ENCODE assay signal across 20 cellular contexts in the genomic region with DNA sequence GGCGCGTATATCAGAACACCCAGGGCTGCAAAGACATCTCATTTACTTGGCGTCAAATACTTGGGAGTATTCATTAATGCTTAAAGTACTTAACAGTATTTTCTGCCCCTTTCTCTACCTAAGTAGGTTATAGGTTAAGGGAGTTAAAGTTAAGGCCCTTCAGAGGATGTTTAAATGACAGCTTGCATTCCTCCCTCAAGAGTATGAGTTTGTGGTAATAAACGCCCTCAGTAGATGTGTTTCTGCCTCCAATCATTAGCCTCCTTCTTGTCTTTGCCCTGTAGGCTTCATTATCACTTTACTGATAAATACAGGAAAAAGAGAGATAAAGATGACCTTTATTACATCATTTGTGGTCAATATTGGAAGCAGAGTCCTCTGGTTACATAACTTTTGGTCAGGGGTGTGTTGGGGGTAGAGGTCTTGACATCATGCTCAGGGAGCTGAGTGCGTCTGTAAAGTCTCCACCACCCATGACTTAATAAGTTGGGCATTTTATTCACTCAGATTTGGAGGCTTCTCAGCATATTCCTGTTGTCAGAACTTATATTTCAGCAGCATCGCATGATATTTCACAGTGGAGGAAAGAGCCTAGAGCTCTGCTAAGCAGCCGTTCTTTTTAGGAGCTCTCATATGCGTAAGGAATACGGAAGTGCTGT.
"Had no signal": no experiment of that assay in that cellular context is flagged by ENCODE, and none has a peak within 500 bp of the region (broad histone marks: within the 10 kb centered on the region; RNA-seq: fewer than 3 reads in every experiment).

No MANE protein-coding gene starts in this region.

- FAIRE-seq: islet of Langerhans had no signal

- ATAC-seq: activated CD8-positive, alpha-beta T cell treated with anti-CD3 and anti-CD28 coated beads, Interleukin-2, amount 10 ng/mL, durations not matched to agents 7 days and 5 days; activated naive CD8-positive, alpha-beta T cell treated with anti-CD3 and anti-CD28 coated beads, Interleukin-2, amount 50 U/mL, for 24 hours; left colon had no signal

- H3K4me1 Mint-ChIP-seq: activated CD4-positive, alpha-beta T cell treated with anti-CD3 and anti-CD28 coated beads, Interleukin-2, amount 10 ng/mL, durations not matched to agents 7 days and 5 days; activated naive CD8-positive, alpha-beta T cell treated with anti-CD3 and anti-CD28 coated beads, Interleukin-2, amount 50 U/mL, for 24 hours; nephron progenitor cell had no signal

- H3K27ac Mint-ChIP-seq: activated CD4-positive, alpha-beta T cell treated with anti-CD3 and anti-CD28 coated beads, Interleukin-2, amount 10 ng/mL, durations not matched to agents 7 days and 5 days; activated CD8-positive, alpha-beta T cell treated with anti-CD3 and anti-CD28 coated beads, Interleukin-2, amount 10 ng/mL, durations not matched to agents 7 days and 5 days; activated naive CD8-positive, alpha-beta T cell treated with anti-CD3 and anti-CD28 coated beads, Interleukin-2, amount 50 U/mL, for 24 hours; activated T-cell treated with anti-CD3 and anti-CD28 coated beads, Interleukin-2, amount 50 U/mL, for 24 hours; activated T-helper 2 cell treated with anti-CD3 and anti-CD28 coated beads, Interferon-gamma antibody, Interleukin-2, Interleukin-4, amounts not matched to agents 10 μg/mL and 5 μg/mL and 100 μg/mL, durations not matched to agents 14 hours and 24 hours and 36 hours; nephron progenitor cell; T-helper 1 cell treated with Interleukin-12 subunit alpha and Interleukin-12 subunit beta and Interleukin-4 antibody, amounts not matched to agents 30 μg/mL and 1 μg/mL, for 36 hours had no signal

- H3K27me3 Mint-ChIP-seq: activated T-cell treated with anti-CD3 and anti-CD28 coated beads, Interleukin-2, amount 50 U/mL, for 24 hours had no signal

- H3K9me3 Mint-ChIP-seq: activated CD4-positive, alpha-beta T cell treated with anti-CD3 and anti-CD28 coated beads, Interleukin-2, amount 10 ng/mL, durations not matched to agents 7 days and 5 days; activated naive CD8-positive, alpha-beta T cell treated with anti-CD3 and anti-CD28 coated beads, Interleukin-2, amount 50 U/mL, for 24 hours; activated T-cell treated with anti-CD3 and anti-CD28 coated beads, Interleukin-2, amount 50 U/mL, for 24 hours; activated T-helper 2 cell treated with anti-CD3 and anti-CD28 coated beads, Interferon-gamma antibody, Interleukin-2, Interleukin-4, amounts not matched to agents 10 μg/mL and 5 μg/mL and 100 μg/mL, durations not matched to agents 14 hours and 24 hours and 36 hours; nephron progenitor cell; T-helper 1 cell treated with Interleukin-12 subunit alpha and Interleukin-12 subunit beta and Interleukin-4 antibody, amounts not matched to agents 30 μg/mL and 1 μg/mL, for 36 hours had no signal

- H3K4me3 ChIP-seq: hepatocyte, thyroid gland had no signal

- H3K4me3 Mint-ChIP-seq: activated CD4-positive, alpha-beta T cell treated with anti-CD3 and anti-CD28 coated beads, Interleukin-2, amount 10 ng/mL, durations not matched to agents 7 days and 5 days; activated CD8-positive, alpha-beta T cell treated with anti-CD3 and anti-CD28 coated beads, Interleukin-2, amount 10 ng/mL, durations not matched to agents 7 days and 5 days; activated naive CD8-positive, alpha-beta T cell treated with anti-CD3 and anti-CD28 coated beads, Interleukin-2, amount 50 U/mL, for 24 hours; activated T-cell treated with anti-CD3 and anti-CD28 coated beads, Interleukin-2, amount 50 U/mL, for 24 hours; nephron progenitor cell; T-helper 1 cell treated with Interleukin-12 subunit alpha and Interleukin-12 subunit beta and Interleukin-4 antibody, amounts not matched to agents 30 μg/mL and 1 μg/mL, for 36 hours had no signal

- DNase-seq: activated CD4-positive, alpha-beta T cell treated with anti-CD3 and anti-CD28 coated beads, Interleukin-2, amount 10 ng/mL, durations not matched to agents 7 days and 5 days; activated CD8-positive, alpha-beta T cell treated with anti-CD3 and anti-CD28 coated beads, Interleukin-2, amount 10 ng/mL, durations not matched to agents 7 days and 5 days; activated naive CD4-positive, alpha-beta T cell treated with Interleukin-2 at 50 U/mL for 16 hours; activated naive CD8-positive, alpha-beta T cell treated with anti-CD3 and anti-CD28 coated beads, Interleukin-2, amount 50 U/mL, for 24 hours; activated T-cell treated with anti-CD3 and anti-CD28 coated beads, Interleukin-2, amount 50 U/mL, for 24 hours; aorta; cerebellar nuclear complex; effector CD4-positive, alpha-beta T cell; foreskin fibroblast; left colon; mammary epithelial cell; nephron progenitor cell; occipital lobe; stimulated activated CD4-positive, alpha-beta T cell treated with anti-CD3 and anti-CD28 coated beads, Interleukin-2, amount 100 ng/mL, for 24 hours; stimulated activated naive CD4-positive, alpha-beta T cell treated with Interleukin-2 at 50 U/mL for 16 hours; thyroid gland had no signal
